ENCODE assay signal across 8 cellular contexts in the genomic region with DNA sequence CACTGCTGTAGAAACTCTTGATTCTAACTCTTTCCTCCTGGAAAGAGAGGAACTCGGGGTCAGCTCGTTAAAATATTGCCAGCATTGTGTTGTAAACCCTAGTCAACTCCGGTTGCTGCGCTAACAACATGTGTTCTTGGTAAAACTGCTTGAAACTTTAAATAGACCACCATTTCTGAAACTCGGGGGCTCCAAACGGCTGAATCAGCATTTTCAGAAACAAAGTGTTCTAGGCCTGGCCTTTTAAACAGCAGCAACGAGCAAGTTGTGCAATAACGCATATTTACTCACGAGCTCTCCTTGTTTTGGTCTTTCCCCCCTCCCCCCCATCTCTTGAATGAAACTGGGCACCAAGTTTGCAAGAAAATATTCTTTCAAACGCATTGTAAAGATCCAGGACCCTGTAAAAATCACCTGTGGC. TPM values are rescaled to one million over a fixed set of nuclear protein-coding genes. Genes with fewer than 3 reads are reported as not detected.
A peak's percentile ranks its signal among the peaks of the same experiment; 100 is the strongest.
DNase-seq lines count a peak whose midpoint lies in the region; ATAC-seq, FAIRE-seq and TF ChIP-seq lines count a peak whose summit lies in the region.

No MANE protein-coding gene starts in this region.

- H3K4me1 ChIP-seq in mesodermal cell (ENCODE audit: control insufficient read depth, insufficient read depth, low read length, poor library complexity, severe bottlenecking) = peaks cover 16% of the 10 kb centered on the region

- H3K4me3 ChIP-seq in bronchial epithelial cell (ENCODE audit: low read depth, low read length) (peak overlapping the region; percentile 64), mesodermal cell (ENCODE audit: extremely low read depth, insufficient read depth, low read length, poor library complexity, severe bottlenecking) (peak overlapping the region; percentile 64)

- peak overlapping the region; percentile 78 for H3K27ac ChIP-seq in mesodermal cell (ENCODE audit: low read depth, low read length, severe bottlenecking)

- peaks cover 1% of the 10 kb centered on the region for H3K27me3 ChIP-seq in bronchial epithelial cell (ENCODE audit: control insufficient read depth, insufficient read depth, low read length)

- H3K36me3 ChIP-seq in bronchial epithelial cell (ENCODE audit: control insufficient read depth, insufficient read depth, low read length) (no peaks in the 10 kb centered on the region), mesodermal cell (ENCODE audit: control insufficient read depth, insufficient read depth, low read length) (peaks cover 22% of the 10 kb centered on the region)

- DNase-seq in AG08395 (ENCODE audit: low spot score) (peak; percentile 39), bronchial epithelial cell (ENCODE audit: low read depth) (peak; percentile 49), GM19240 (ENCODE audit: insufficient read length, low spot score) (no peak)

- TF ChIP-seq CTCF in bronchial epithelial cell (IDR thresholded peaks at IDR 0.05; ENCODE audit: insufficient read depth, low read length, severe bottlenecking) = no peak

- H3K9me3 ChIP-seq in mesodermal cell (ENCODE audit: control insufficient read depth, low read length) = peaks cover 10% of the 10 kb centered on the region

- WGBS in mesodermal cell (ENCODE audit: insufficient coverage in 2 of 2), 2 experiments = 4 to 5% methylated on average over 10 of the region's 10 CpGs

- no peak for TF ChIP-seq RAD21 in Ishikawa (IDR thresholded peaks at IDR 0.05; ENCODE audit: low read depth)

- no peak for TF ChIP-seq EP300 in Ishikawa (IDR thresholded peaks at IDR 0.05; ENCODE audit: borderline replicate concordance)

- ATAC-seq in HG03439 (IDR thresholded peaks at IDR 0.05; ENCODE audit: unreplicated experiment) (no peak), GM19351 (IDR thresholded peaks at IDR 0.05; ENCODE audit: unreplicated experiment) (no peak), GM19023 (IDR thresholded peaks at IDR 0.05; ENCODE audit: unreplicated experiment) (no peak)

- no peak for FAIRE-seq in bronchial epithelial cell (lab: Jason Lieb, UNC)

TF ChIP-seq in Ishikawa, 13 proteins besides CTCF, POLR2A, EP300 and RAD21:
- TF ChIP-seq CEBPB (IDR thresholded peaks at IDR 0.05) = peak; percentile 86
- TF ChIP-seq MAX (IDR thresholded peaks at IDR 0.05) = no peak
- TF ChIP-seq, protein P1, sequence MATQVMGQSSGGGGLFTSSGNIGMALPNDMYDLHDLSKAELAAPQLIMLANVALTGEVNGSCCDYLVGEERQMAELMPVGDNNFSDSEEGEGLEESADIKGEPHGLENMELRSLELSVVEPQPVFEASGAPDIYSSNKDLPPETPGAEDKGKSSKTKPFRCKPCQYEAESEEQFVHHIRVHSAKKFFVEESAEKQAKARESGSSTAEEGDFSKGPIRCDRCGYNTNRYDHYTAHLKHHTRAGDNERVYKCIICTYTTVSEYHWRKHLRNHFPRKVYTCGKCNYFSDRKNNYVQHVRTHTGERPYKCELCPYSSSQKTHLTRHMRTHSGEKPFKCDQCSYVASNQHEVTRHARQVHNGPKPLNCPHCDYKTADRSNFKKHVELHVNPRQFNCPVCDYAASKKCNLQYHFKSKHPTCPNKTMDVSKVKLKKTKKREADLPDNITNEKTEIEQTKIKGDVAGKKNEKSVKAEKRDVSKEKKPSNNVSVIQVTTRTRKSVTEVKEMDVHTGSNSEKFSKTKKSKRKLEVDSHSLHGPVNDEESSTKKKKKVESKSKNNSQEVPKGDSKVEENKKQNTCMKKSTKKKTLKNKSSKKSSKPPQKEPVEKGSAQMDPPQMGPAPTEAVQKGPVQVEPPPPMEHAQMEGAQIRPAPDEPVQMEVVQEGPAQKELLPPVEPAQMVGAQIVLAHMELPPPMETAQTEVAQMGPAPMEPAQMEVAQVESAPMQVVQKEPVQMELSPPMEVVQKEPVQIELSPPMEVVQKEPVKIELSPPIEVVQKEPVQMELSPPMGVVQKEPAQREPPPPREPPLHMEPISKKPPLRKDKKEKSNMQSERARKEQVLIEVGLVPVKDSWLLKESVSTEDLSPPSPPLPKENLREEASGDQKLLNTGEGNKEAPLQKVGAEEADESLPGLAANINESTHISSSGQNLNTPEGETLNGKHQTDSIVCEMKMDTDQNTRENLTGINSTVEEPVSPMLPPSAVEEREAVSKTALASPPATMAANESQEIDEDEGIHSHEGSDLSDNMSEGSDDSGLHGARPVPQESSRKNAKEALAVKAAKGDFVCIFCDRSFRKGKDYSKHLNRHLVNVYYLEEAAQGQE (IDR thresholded peaks at IDR 0.05; ENCODE audit: low read depth) = no peak
- TF ChIP-seq TCF12 (IDR thresholded peaks at IDR 0.05; ENCODE audit: low read depth) = no peak
- TF ChIP-seq ZBTB7A (IDR thresholded peaks at IDR 0.05; ENCODE audit: low read depth) = no peak

RNA-seq across cellular contexts. Expression of gene GRB10, which starts 9.2 kb away (rescaled TPM):
- total RNA-seq in bronchial epithelial cell = 65.9 and 67.7 TPM in 2 replicates
- polyA plus RNA-seq in mesodermal cell (2013, experiment 1 of 2) = 51.5 TPM
- 45.9 TPM for polyA plus RNA-seq in mesodermal cell (2013, experiment 2 of 2)
